15 cellular contexts compared by ENCODE assay signal in the genomic region with DNA sequence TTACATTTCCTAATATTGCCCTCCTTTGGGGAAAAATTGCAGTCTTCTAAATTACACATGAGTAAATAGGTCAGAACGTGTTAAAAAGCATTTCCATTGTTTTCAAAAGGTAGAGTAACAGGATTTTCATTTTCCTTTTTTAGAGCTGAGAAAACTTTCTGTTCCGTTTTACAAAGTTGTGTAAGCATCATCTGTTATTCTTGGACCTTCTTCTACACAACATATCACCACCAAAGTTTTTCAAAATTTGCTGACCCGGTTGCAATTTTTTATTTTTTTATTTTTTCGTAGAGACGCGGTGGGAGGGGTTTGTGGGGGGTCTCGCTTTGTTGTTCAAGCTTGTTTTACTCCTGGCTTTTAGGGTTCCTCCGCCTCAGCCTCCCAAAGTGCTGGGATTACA. TPM values are rescaled to one million over a fixed set of nuclear protein-coding genes. Genes with fewer than 3 reads are reported as not detected.
DNase-seq lines count a peak whose midpoint lies in the region; FAIRE-seq and TF ChIP-seq lines count a peak whose summit lies in the region.
"Had no signal": no experiment of that assay in that cellular context is flagged by ENCODE, and none has a peak within 500 bp of the region (broad histone marks: within the 10 kb centered on the region; RNA-seq: fewer than 3 reads in every experiment).

No MANE protein-coding gene starts in this region.

- no peaks in the 10 kb centered on the region for H4K20me1 ChIP-seq in endothelial cell of umbilical vein (replicated peaks; ENCODE audit: control insufficient read depth, extremely low read depth, insufficient read depth, low read length)

- H3K27ac ChIP-seq in endothelial cell of umbilical vein (ENCODE audit: insufficient read depth, low read depth, low read length) (no peak overlapping the region), adrenal gland (no peak overlapping the region)
- H3K27ac ChIP-seq: pancreas, tibial artery had no signal

- no TSS peak for BruUV-seq in endothelial cell of umbilical vein (replicated peaks; lab: Mats Ljungman, UMichigan)

- TF ChIP-seq CTCF in endothelial cell of umbilical vein (IDR thresholded peaks at IDR 0.05; ENCODE audit: extremely low read depth in 1 of 2, insufficient read depth in 1 of 2, low read depth in 1 of 2, low read length in 2 of 2) (no peak), type B pancreatic cell (conservative IDR thresholded peaks at IDR 0.05) (no peak), adrenal gland (IDR thresholded peaks at IDR 0.05) (no peak)

- H3K9ac ChIP-seq in endothelial cell of umbilical vein (replicated peaks; ENCODE audit: extremely low read depth, insufficient read depth, low read length): no peak overlapping the region

- no peaks in the 10 kb centered on the region for H3K79me2 ChIP-seq in endothelial cell of umbilical vein (ENCODE audit: control insufficient read depth, insufficient read depth, low read length)

- no peaks in the 10 kb centered on the region for H3K9me1 ChIP-seq in endothelial cell of umbilical vein (replicated peaks; ENCODE audit: control insufficient read depth, extremely low read depth, insufficient read depth, low read length)

- peak overlapping the region; percentile 87 for H3K4me3 Mint-ChIP-seq in activated naive CD4-positive, alpha-beta T cell treated with anti-CD3 and anti-CD28 coated beads, Interleukin-2, amount 50 U/mL, for 24 hours
- no peak overlapping the region for H3K4me3 Mint-ChIP-seq in activated naive CD4-positive, alpha-beta T cell treated with anti-CD3 and anti-CD28 coated beads, Interleukin-2, amount 10 ng/mL, durations not matched to agents 7 days and 5 days
- H3K4me3 Mint-ChIP-seq in type B pancreatic cell: peak overlapping the region; percentile 37

- H3K27ac Mint-ChIP-seq in activated naive CD4-positive, alpha-beta T cell treated with anti-CD3 and anti-CD28 coated beads, Interleukin-2, amount 50 U/mL, for 24 hours: no peak overlapping the region
- no peak overlapping the region for H3K27ac Mint-ChIP-seq in activated naive CD4-positive, alpha-beta T cell treated with anti-CD3 and anti-CD28 coated beads, Interleukin-2, amount 10 ng/mL, durations not matched to agents 7 days and 5 days
- no peak overlapping the region for H3K27ac Mint-ChIP-seq in type B pancreatic cell
- H3K27ac Mint-ChIP-seq: activated CD4-positive, alpha-beta T cell treated with anti-CD3 and anti-CD28 coated beads, Interleukin-2, amount 10 ng/mL, durations not matched to agents 24 days and 14 days had no signal

- H3K9me3 ChIP-seq in endothelial cell of umbilical vein (replicated peaks; ENCODE audit: control insufficient read depth, insufficient read depth, low read length) (no peaks in the 10 kb centered on the region), adrenal gland (replicated peaks in 1 of 3) (no peaks in the 10 kb centered on the region)
- H3K9me3 ChIP-seq: MG63, pancreas, tibial artery had no signal

- peaks cover 20% of the 10 kb centered on the region for H3K4me1 Mint-ChIP-seq in activated naive CD4-positive, alpha-beta T cell treated with anti-CD3 and anti-CD28 coated beads, Interleukin-2, amount 50 U/mL, for 24 hours
- H3K4me1 Mint-ChIP-seq in activated naive CD4-positive, alpha-beta T cell treated with anti-CD3 and anti-CD28 coated beads, Interleukin-2, amount 10 ng/mL, durations not matched to agents 7 days and 5 days: peaks cover 21% of the 10 kb centered on the region
- H3K4me1 Mint-ChIP-seq in type B pancreatic cell (ENCODE audit: unreplicated experiment): no peaks in the 10 kb centered on the region

- H3K4me1 ChIP-seq in endothelial cell of umbilical vein (ENCODE audit: control insufficient read depth, extremely low read depth, insufficient read depth, low read length): peaks cover 12% of the 10 kb centered on the region
- H3K4me1 ChIP-seq in adrenal gland (replicated peaks in 1 of 2): peaks cover 7 to 19% of the 10 kb centered on the region in 2 donors

- H3K4me2 ChIP-seq in endothelial cell of umbilical vein (ENCODE audit: insufficient read depth, low read length): no peak overlapping the region

- no peaks in the 10 kb centered on the region for H3K36me3 ChIP-seq in endothelial cell of umbilical vein (ENCODE audit: control insufficient read depth in 2 of 2, extremely low read depth in 1 of 2, insufficient read depth in 2 of 2, low read length in 2 of 2)
- H3K36me3 ChIP-seq in adrenal gland (replicated peaks in 1 of 2): no peaks in the 10 kb centered on the region
- H3K36me3 ChIP-seq: MG63, pancreas, tibial artery had no signal

- H3K27me3 ChIP-seq in endothelial cell of umbilical vein (ENCODE audit: control insufficient read depth in 2 of 2, insufficient read depth in 2 of 2, low read length in 2 of 2) (peaks cover 9 to 36% of the 10 kb centered on the region in 2 experiments), adrenal gland (peaks cover 5% of the 10 kb centered on the region)

- no peak overlapping the region for H2AFZ ChIP-seq in endothelial cell of umbilical vein (ENCODE audit: low read depth, low read length)

- TF ChIP-seq POLR2A in endothelial cell of umbilical vein (IDR thresholded peaks at IDR 0.05; ENCODE audit: low read depth, low read length): no peak
- no peak for TF ChIP-seq POLR2A in adrenal gland (IDR thresholded peaks at IDR 0.05)

- 16 to 21% (median 18%) methylated on average over 8 of the region's 8 CpGs for WGBS in adrenal gland, 4 donors

- no peaks in the 10 kb centered on the region for H3K36me3 Mint-ChIP-seq in activated naive CD4-positive, alpha-beta T cell treated with anti-CD3 and anti-CD28 coated beads, Interleukin-2, amount 50 U/mL, for 24 hours
- no peaks in the 10 kb centered on the region for H3K36me3 Mint-ChIP-seq in activated naive CD4-positive, alpha-beta T cell treated with anti-CD3 and anti-CD28 coated beads, Interleukin-2, amount 10 ng/mL, durations not matched to agents 7 days and 5 days
- H3K36me3 Mint-ChIP-seq in type B pancreatic cell: no peaks in the 10 kb centered on the region

- dilution Hi-C loops in endothelial cell of umbilical vein (cut with MboI; ENCODE audit: extremely low pct_ligation_motif_present, low sequenced_read_pairs): no loop called here

- H3K27me3 Mint-ChIP-seq in activated naive CD4-positive, alpha-beta T cell treated with anti-CD3 and anti-CD28 coated beads, Interleukin-2, amount 50 U/mL, for 24 hours: peaks cover 38% of the 10 kb centered on the region
- H3K27me3 Mint-ChIP-seq in activated naive CD4-positive, alpha-beta T cell treated with anti-CD3 and anti-CD28 coated beads, Interleukin-2, amount 10 ng/mL, durations not matched to agents 7 days and 5 days: peaks cover 26% of the 10 kb centered on the region
- H3K27me3 Mint-ChIP-seq in type B pancreatic cell: peaks cover 45% of the 10 kb centered on the region

- no peaks in the 10 kb centered on the region for H3K9me3 Mint-ChIP-seq in activated naive CD4-positive, alpha-beta T cell treated with anti-CD3 and anti-CD28 coated beads, Interleukin-2, amount 50 U/mL, for 24 hours
- no peaks in the 10 kb centered on the region for H3K9me3 Mint-ChIP-seq in activated naive CD4-positive, alpha-beta T cell treated with anti-CD3 and anti-CD28 coated beads, Interleukin-2, amount 10 ng/mL, durations not matched to agents 7 days and 5 days
- H3K9me3 Mint-ChIP-seq in type B pancreatic cell: no peaks in the 10 kb centered on the region
- H3K9me3 Mint-ChIP-seq: activated CD4-positive, alpha-beta T cell treated with anti-CD3 and anti-CD28 coated beads, Interleukin-2, amount 10 ng/mL, durations not matched to agents 24 days and 14 days had no signal

- CTCF ChIA-PET in activated naive CD4-positive, alpha-beta T cell treated with anti-CD3 and anti-CD28 coated beads, Interleukin-2, amount 10 ng/mL, durations not matched to agents 7 days and 5 days (lab: Charles Lee): interaction anchor here (0.5 to 1.5 kb wide), 3 partner anchors 12 to 1068 kb away, joined by 3 to 4 read pairs (median 3); no protein-coding TSS in a partner anchor
- CTCF ChIA-PET in endothelial cell of umbilical vein (lab: Charles Lee): interaction anchor here (0.6 to 1.8 kb wide), 5 partner anchors 18 to 867 kb away, joined by 3 to 4 read pairs (median 3); no protein-coding TSS in a partner anchor

- POLR2A ChIA-PET in endothelial cell of umbilical vein (lab: Charles Lee): no interaction called here

- in situ Hi-C loops in G401 (cut with HindIII; ENCODE audit: low sequenced_read_pairs): no loop called here

- FAIRE-seq in endothelial cell of umbilical vein (lab: Jason Lieb, UNC): peak; percentile 31
- FAIRE-seq: pancreas had no signal

- intact Hi-C loops in endothelial cell of umbilical vein (cut with micrococcal nuclease): no loop called here
- intact Hi-C loops in adrenal gland (cut with DNase I): no loop called here

- DNase-seq in activated naive CD4-positive, alpha-beta T cell treated with anti-CD3 and anti-CD28 coated beads, Interleukin-2, amount 10 ng/mL, durations not matched to agents 7 days and 5 days: no peak
- DNase-seq in NCI-H69 (lab: John Stamatoyannopoulos, UW): peak; percentile 35
- DNase-seq in endothelial cell of umbilical vein (ENCODE audit: low read depth, low spot score): no peak
- no peak for DNase-seq in type B pancreatic cell (ENCODE audit: extremely low spot score, unreplicated experiment)
- DNase-seq in adrenal gland: no peak
- DNase-seq in G401 (ENCODE audit: low spot score): no peak
- no peak for DNase-seq in activated gamma-delta T cell treated with Interleukin-2 at 50 U/mL for 16 hours
- DNase-seq: activated CD4-positive, alpha-beta T cell treated with anti-CD3 and anti-CD28 coated beads, Interleukin-2, amount 10 ng/mL, durations not matched to agents 24 days and 14 days; Calu3; MG63; NCI-H2171; pancreas; T-helper 1 cell; tibial artery had no signal

- H3K4me3 ChIP-seq in endothelial cell of umbilical vein (replicated peaks in 1 of 3; ENCODE audit: insufficient read depth in 1 of 3, low read depth in 1 of 3, low read length in 3 of 3) (no peak overlapping the region), adrenal gland (no peak overlapping the region)
- H3K4me3 ChIP-seq: MG63 had no signal

TF ChIP-seq in endothelial cell of umbilical vein, 7 proteins besides CTCF, POLR2A, EP300 and RAD21 (continues in another document):
- no peak for TF ChIP-seq POLR2AphosphoS5 (IDR thresholded peaks at IDR 0.05; ENCODE audit: insufficient read depth, low read depth, low read length)

RNA-seq across cellular contexts. Expression of gene CCDC39, which starts 1.1 kb away (rescaled TPM):
- total RNA-seq in endothelial cell of umbilical vein: not detected in 2 replicates
- polyA plus RNA-seq in endothelial cell of umbilical vein: not detected in 2 replicates
- not detected in 2 replicates for polyA plus RNA-seq in endothelial cell of umbilical vein (2011; cell fraction: cytosol; rRNA removed)
- polyA plus RNA-seq in endothelial cell of umbilical vein (2011; cell fraction: nucleus; rRNA removed): not detected in 2 replicates
- not detected in 2 replicates for polyA plus RNA-seq in endothelial cell of umbilical vein (2012)
- not detected in 2 replicates for polyA minus RNA-seq in endothelial cell of umbilical vein
- not detected for polyA minus RNA-seq in endothelial cell of umbilical vein (2011; cell fraction: cytosol; rRNA and poly(A)+ RNA removed)
- not detected in 2 replicates for polyA minus RNA-seq in endothelial cell of umbilical vein (2011; cell fraction: nucleus; rRNA and poly(A)+ RNA removed)
- total RNA-seq in type B pancreatic cell (ENCODE audit: low replicate concordance): 0.41 TPM in 1 of 2 replicates, not detected in the other
- under 1 TPM in 2 of 8 donors, not detected in 6; 0.08 to 0.13 TPM for total RNA-seq in adrenal gland
- polyA plus RNA-seq in adrenal gland: under 1 TPM in 1 of 3 donors, not detected in 2; 0.37 TPM
- total RNA-seq in G401 (2014; rRNA removed; shearing (Covaris generic)): not detected in 2 replicates
- total RNA-seq: activated CD4-positive, alpha-beta T cell treated with anti-CD3 and anti-CD28 coated beads, Interleukin-2, amount 10 ng/mL, durations not matched to agents 24 days and 14 days; Calu3 had no signal
